ENCODE assay signal across 16 cellular contexts in the genomic region with DNA sequence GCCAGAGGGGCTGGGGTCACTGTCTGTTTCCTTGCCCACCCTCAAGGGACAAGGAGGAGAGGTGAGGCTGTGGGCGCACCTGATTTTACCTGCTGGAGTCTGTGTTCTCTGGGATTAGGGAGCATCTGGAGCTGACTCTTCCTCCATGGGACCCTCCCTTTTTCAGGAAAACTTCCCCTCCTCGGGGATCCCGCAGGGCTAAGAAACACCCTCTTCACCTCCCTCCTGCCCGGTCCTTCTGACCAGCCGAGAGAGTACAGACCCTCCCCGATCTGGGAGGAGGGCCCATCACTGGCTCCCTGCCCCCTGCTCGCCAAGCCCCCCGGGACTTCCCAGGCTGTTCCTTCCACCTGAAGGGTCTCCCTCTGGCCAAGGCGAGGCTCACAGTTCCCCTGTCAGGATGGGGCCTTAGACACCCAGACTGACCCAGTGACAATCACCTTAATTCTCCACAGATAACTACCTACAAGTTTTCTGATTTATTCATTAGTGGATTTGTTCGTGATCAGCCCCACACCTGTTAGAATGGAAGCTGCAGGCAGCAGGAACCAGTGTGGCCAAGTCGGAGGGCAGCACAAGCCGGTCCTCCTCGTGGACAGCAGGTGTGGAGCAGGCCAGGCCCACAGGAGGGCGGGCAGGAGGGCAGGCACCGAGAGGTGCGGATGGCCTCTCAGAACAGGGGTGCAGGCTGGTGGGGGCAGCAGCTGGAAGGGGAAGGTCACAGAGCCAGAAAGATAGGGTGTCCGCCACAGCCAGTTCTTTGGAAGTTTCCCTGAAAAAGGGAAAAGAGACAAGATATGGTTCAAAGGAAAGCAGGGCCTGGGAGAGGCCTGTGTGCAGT. TPM values are rescaled to one million over a fixed set of nuclear protein-coding genes. Genes with fewer than 3 reads are reported as not detected.
A peak's percentile ranks its signal among the peaks of the same experiment; 100 is the strongest.
DNase-seq lines count a peak whose midpoint lies in the region; ATAC-seq and TF ChIP-seq lines count a peak whose summit lies in the region.
"Had no signal": no experiment of that assay in that cellular context is flagged by ENCODE, and none has a peak within 500 bp of the region (broad histone marks: within the 10 kb centered on the region; RNA-seq: fewer than 3 reads in every experiment).

No MANE protein-coding gene starts in this region.

- 80 to 87% (median 81%) methylated on average over 17 of the region's 17 CpGs for WGBS in psoas muscle, 3 donors

- peak; percentile 37 for DNase-seq in activated CD8-positive, alpha-beta memory T cell treated with anti-CD3 and anti-CD28 coated beads, Interleukin-2, amount 10 ng/mL, durations not matched to agents 7 days and 5 days
- no peak for DNase-seq in activated CD8-positive, alpha-beta memory T cell treated with anti-CD3 and anti-CD28 coated beads, Interleukin-2, amount 50 U/mL, for 4 hours
- DNase-seq in HFFc6: no peak
- peak; percentile 11 for DNase-seq in epidermal melanocyte (ENCODE audit: insufficient read length, low spot score)
- DNase-seq in psoas muscle: peak; percentile 11 to 43
- DNase-seq in foreskin melanocyte: no peak
- DNase-seq in NK-92 (lab: John Stamatoyannopoulos, UW; ENCODE audit: unreplicated experiment): no peak
- no peak for DNase-seq in DMS153 (lab: John Stamatoyannopoulos, UW)
- DNase-seq: effector memory CD8-positive, alpha-beta T cell; NCI-H82 had no signal

- no peak for TF ChIP-seq CTCF in HFFc6 (IDR thresholded peaks at IDR 0.05)
- TF ChIP-seq CTCF in psoas muscle (IDR thresholded peaks at IDR 0.05): no peak

- peaks cover 0 to 62% (median 19%) of the 10 kb centered on the region in 3 donors for H3K27me3 ChIP-seq in psoas muscle (ENCODE audit: insufficient read depth in 3 of 3, low read length in 2 of 3)

- H3K4me3 Mint-ChIP-seq in activated CD8-positive, alpha-beta memory T cell treated with anti-CD3 and anti-CD28 coated beads, Interleukin-2, amount 10 ng/mL, durations not matched to agents 7 days and 5 days: no peak overlapping the region
- peak overlapping the region; percentile 11; the same call in 1 of the 2 replicates for H3K4me3 Mint-ChIP-seq in HFFc6
- H3K4me3 Mint-ChIP-seq: naive thymus-derived CD4-positive, alpha-beta T cell had no signal

- no peak for ATAC-seq in activated CD8-positive, alpha-beta memory T cell treated with anti-CD3 and anti-CD28 coated beads, Interleukin-2, amount 10 ng/mL, durations not matched to agents 7 days and 5 days
- ATAC-seq in psoas muscle: no peak
- ATAC-seq: effector memory CD8-positive, alpha-beta T cell; gastroesophageal sphincter; naive thymus-derived CD4-positive, alpha-beta T cell had no signal

- peaks cover 64% of the 10 kb centered on the region for H3K27me3 Mint-ChIP-seq in activated CD8-positive, alpha-beta memory T cell treated with anti-CD3 and anti-CD28 coated beads, Interleukin-2, amount 10 ng/mL, durations not matched to agents 7 days and 5 days
- peaks cover 5% of the 10 kb centered on the region for H3K27me3 Mint-ChIP-seq in HFFc6 (ENCODE audit: insufficient read depth)

- H3K27ac ChIP-seq in psoas muscle: no peak overlapping the region
- H3K27ac ChIP-seq: skin epidermis, thoracic aorta had no signal

- H3K27ac Mint-ChIP-seq in activated CD8-positive, alpha-beta memory T cell treated with anti-CD3 and anti-CD28 coated beads, Interleukin-2, amount 10 ng/mL, durations not matched to agents 7 days and 5 days: no peak overlapping the region
- H3K27ac Mint-ChIP-seq in HFFc6: no peak overlapping the region
- H3K27ac Mint-ChIP-seq: effector memory CD8-positive, alpha-beta T cell; naive thymus-derived CD4-positive, alpha-beta T cell had no signal

- H3K4me1 Mint-ChIP-seq in activated CD8-positive, alpha-beta memory T cell treated with anti-CD3 and anti-CD28 coated beads, Interleukin-2, amount 10 ng/mL, durations not matched to agents 7 days and 5 days: peaks cover 16% of the 10 kb centered on the region
- H3K4me1 Mint-ChIP-seq in HFFc6 (ENCODE audit: low read depth): peaks cover 36% of the 10 kb centered on the region

- H3K9me3 ChIP-seq in psoas muscle: no peaks in the 10 kb centered on the region
- H3K9me3 ChIP-seq: Caco-2, gastroesophageal sphincter, thoracic aorta had no signal

- CTCF ChIA-PET in activated CD8-positive, alpha-beta memory T cell treated with anti-CD3 and anti-CD28 coated beads, Interleukin-2, amount 10 ng/mL, durations not matched to agents 7 days and 5 days (lab: Charles Lee): interaction anchor here (2.2 kb wide), 1 partner anchor 51 kb away, joined by 11 read pairs; a partner anchor contains a TSS

- peaks cover 5% of the 10 kb centered on the region for H3K4me1 ChIP-seq in psoas muscle
- H3K4me1 ChIP-seq: Caco-2 had no signal

- no peak overlapping the region for H3K4me3 ChIP-seq in psoas muscle
- H3K4me3 ChIP-seq: gastroesophageal sphincter, skin epidermis, thoracic aorta had no signal

- no peaks in the 10 kb centered on the region for H3K36me3 Mint-ChIP-seq in activated CD8-positive, alpha-beta memory T cell treated with anti-CD3 and anti-CD28 coated beads, Interleukin-2, amount 10 ng/mL, durations not matched to agents 7 days and 5 days
- no peaks in the 10 kb centered on the region for H3K36me3 Mint-ChIP-seq in HFFc6 (ENCODE audit: low read depth)
- H3K36me3 Mint-ChIP-seq: naive thymus-derived CD4-positive, alpha-beta T cell had no signal

- no peaks in the 10 kb centered on the region for H3K9me3 Mint-ChIP-seq in activated CD8-positive, alpha-beta memory T cell treated with anti-CD3 and anti-CD28 coated beads, Interleukin-2, amount 10 ng/mL, durations not matched to agents 7 days and 5 days (ENCODE audit: low read depth)
- H3K9me3 Mint-ChIP-seq in HFFc6: no peaks in the 10 kb centered on the region
- H3K9me3 Mint-ChIP-seq: effector memory CD8-positive, alpha-beta T cell had no signal

- intact Hi-C loops in psoas muscle (cut with DNase I): no loop called here

- H3K36me3 ChIP-seq in psoas muscle (ENCODE audit: insufficient read depth in 1 of 2, low read depth in 1 of 2): no peaks in the 10 kb centered on the region
- H3K36me3 ChIP-seq: gastroesophageal sphincter, thoracic aorta had no signal

RNA-seq across cellular contexts. Expression of a gene that starts 15.9 kb away (rescaled TPM):
- under 1 TPM in 1 of 2 experiments, not detected in 1; 0.61 TPM for total RNA-seq in activated CD8-positive, alpha-beta memory T cell treated with anti-CD3 and anti-CD28 coated beads, Interleukin-2, amount 10 ng/mL, durations not matched to agents 7 days and 5 days
- total RNA-seq in HFFc6 (2021; fragmentation: NEBNext Ultra II Directional; extraction: Animal tissue kit (Norgen Biotek cat#: 25700)): 10 to 100 TPM; 20.6 to 29.3 (median 27.5) TPM
- total RNA-seq in psoas muscle: 1 to 10 TPM in 2 of 4 donors, under 1 TPM in 1, not detected in 1; 0.37 to 6.9 (median 1.5) TPM
- 1 to 10 TPM in 1 of 3 donors, under 1 TPM in 2; 0.28 to 1.5 (median 0.58) TPM for polyA plus RNA-seq in psoas muscle
- total RNA-seq: naive thymus-derived CD4-positive, alpha-beta T cell had no signal

RNA-seq across cellular contexts. Expression of a gene that starts 51.2 kb away (rescaled TPM):
- 100 to 1,000 TPM in 1 of 2 experiments, 10 to 100 TPM in 1; 68.9 to 103 TPM for total RNA-seq in activated CD8-positive, alpha-beta memory T cell treated with anti-CD3 and anti-CD28 coated beads, Interleukin-2, amount 10 ng/mL, durations not matched to agents 7 days and 5 days
- 100 to 1,000 TPM; 112 to 142 (median 119) TPM for total RNA-seq in HFFc6 (2021; fragmentation: NEBNext Ultra II Directional; extraction: Animal tissue kit (Norgen Biotek cat#: 25700))
- 10 to 100 TPM; 61.4 to 87.0 (median 82.7) TPM for total RNA-seq in psoas muscle
- 100 to 1,000 TPM in 1 of 3 donors, 10 to 100 TPM in 2; 78.1 to 106 (median 92.7) TPM for polyA plus RNA-seq in psoas muscle

RNA-seq across cellular contexts. Expression of a gene that starts 52.6 kb away (rescaled TPM):
- 10 to 100 TPM; 30.7 to 32.4 TPM for total RNA-seq in activated CD8-positive, alpha-beta memory T cell treated with anti-CD3 and anti-CD28 coated beads, Interleukin-2, amount 10 ng/mL, durations not matched to agents 7 days and 5 days
- total RNA-seq in HFFc6 (2021; fragmentation: NEBNext Ultra II Directional; extraction: Animal tissue kit (Norgen Biotek cat#: 25700)): 10 to 100 TPM; 12.2 to 17.5 (median 13.2) TPM
- 1 to 10 TPM; 2.1 to 3.8 (median 3.0) TPM for total RNA-seq in psoas muscle
- polyA plus RNA-seq in psoas muscle: 1 to 10 TPM; 3.4 to 5.5 (median 4.1) TPM

RNA-seq across cellular contexts. Expression of a gene that starts 58.5 kb away (rescaled TPM):
- 1 to 10 TPM; 3.3 to 3.9 TPM for total RNA-seq in activated CD8-positive, alpha-beta memory T cell treated with anti-CD3 and anti-CD28 coated beads, Interleukin-2, amount 10 ng/mL, durations not matched to agents 7 days and 5 days
- total RNA-seq in HFFc6 (2021; fragmentation: NEBNext Ultra II Directional; extraction: Animal tissue kit (Norgen Biotek cat#: 25700)): 1 to 10 TPM; 5.2 to 6.9 (median 6.0) TPM
- total RNA-seq in psoas muscle: not detected
- polyA plus RNA-seq in psoas muscle: under 1 TPM in 1 of 3 donors, not detected in 2; 0.03 TPM
- total RNA-seq: A673 had no signal

Comparison
In these comparisons a context has a peak if more than half of its experiments do, and no peak if none do; other contexts are left out.
1. DNase-seq: peak in activated CD8-positive, alpha-beta memory T cell treated with anti-CD3 and anti-CD28 coated beads, Interleukin-2, amount 10 ng/mL, durations not matched to agents 7 days and 5 days (single experiment), epidermal melanocyte (single experiment) and psoas muscle (2 of 2); none in activated CD8-positive, alpha-beta memory T cell treated with anti-CD3 and anti-CD28 coated beads, Interleukin-2, amount 50 U/mL, for 4 hours (single experiment), HFFc6 (single experiment), foreskin melanocyte (single experiment), NK-92 (single experiment) and DMS153 (single experiment).